In the genomic region with DNA sequence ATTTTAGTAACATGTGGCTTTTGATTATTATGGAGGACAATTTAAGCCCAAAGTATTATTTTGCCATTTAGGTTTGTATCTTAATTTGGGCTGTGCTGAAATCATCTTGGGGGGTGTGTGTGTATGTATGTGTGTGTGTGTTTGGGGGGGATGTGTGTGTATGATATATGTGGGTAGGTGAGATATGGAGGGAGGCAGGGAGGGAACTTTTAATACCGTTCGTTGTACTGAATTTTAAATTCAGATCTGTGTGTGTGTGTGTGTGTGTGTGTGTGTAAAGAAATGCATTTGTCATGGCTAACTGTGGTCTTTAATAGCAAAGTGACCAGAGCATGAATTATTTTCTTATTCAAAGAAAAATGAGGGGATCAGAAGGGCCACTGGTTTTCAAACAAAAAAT, we compare ENCODE assay signal across 1 cellular context.
TF ChIP-seq lines count a peak whose summit lies in the region.

No MANE protein-coding gene starts in this region.

TF ChIP-seq in K562, 482 proteins besides CTCF, POLR2A, EP300 and RAD21:
- TF ChIP-seq, protein P1, sequence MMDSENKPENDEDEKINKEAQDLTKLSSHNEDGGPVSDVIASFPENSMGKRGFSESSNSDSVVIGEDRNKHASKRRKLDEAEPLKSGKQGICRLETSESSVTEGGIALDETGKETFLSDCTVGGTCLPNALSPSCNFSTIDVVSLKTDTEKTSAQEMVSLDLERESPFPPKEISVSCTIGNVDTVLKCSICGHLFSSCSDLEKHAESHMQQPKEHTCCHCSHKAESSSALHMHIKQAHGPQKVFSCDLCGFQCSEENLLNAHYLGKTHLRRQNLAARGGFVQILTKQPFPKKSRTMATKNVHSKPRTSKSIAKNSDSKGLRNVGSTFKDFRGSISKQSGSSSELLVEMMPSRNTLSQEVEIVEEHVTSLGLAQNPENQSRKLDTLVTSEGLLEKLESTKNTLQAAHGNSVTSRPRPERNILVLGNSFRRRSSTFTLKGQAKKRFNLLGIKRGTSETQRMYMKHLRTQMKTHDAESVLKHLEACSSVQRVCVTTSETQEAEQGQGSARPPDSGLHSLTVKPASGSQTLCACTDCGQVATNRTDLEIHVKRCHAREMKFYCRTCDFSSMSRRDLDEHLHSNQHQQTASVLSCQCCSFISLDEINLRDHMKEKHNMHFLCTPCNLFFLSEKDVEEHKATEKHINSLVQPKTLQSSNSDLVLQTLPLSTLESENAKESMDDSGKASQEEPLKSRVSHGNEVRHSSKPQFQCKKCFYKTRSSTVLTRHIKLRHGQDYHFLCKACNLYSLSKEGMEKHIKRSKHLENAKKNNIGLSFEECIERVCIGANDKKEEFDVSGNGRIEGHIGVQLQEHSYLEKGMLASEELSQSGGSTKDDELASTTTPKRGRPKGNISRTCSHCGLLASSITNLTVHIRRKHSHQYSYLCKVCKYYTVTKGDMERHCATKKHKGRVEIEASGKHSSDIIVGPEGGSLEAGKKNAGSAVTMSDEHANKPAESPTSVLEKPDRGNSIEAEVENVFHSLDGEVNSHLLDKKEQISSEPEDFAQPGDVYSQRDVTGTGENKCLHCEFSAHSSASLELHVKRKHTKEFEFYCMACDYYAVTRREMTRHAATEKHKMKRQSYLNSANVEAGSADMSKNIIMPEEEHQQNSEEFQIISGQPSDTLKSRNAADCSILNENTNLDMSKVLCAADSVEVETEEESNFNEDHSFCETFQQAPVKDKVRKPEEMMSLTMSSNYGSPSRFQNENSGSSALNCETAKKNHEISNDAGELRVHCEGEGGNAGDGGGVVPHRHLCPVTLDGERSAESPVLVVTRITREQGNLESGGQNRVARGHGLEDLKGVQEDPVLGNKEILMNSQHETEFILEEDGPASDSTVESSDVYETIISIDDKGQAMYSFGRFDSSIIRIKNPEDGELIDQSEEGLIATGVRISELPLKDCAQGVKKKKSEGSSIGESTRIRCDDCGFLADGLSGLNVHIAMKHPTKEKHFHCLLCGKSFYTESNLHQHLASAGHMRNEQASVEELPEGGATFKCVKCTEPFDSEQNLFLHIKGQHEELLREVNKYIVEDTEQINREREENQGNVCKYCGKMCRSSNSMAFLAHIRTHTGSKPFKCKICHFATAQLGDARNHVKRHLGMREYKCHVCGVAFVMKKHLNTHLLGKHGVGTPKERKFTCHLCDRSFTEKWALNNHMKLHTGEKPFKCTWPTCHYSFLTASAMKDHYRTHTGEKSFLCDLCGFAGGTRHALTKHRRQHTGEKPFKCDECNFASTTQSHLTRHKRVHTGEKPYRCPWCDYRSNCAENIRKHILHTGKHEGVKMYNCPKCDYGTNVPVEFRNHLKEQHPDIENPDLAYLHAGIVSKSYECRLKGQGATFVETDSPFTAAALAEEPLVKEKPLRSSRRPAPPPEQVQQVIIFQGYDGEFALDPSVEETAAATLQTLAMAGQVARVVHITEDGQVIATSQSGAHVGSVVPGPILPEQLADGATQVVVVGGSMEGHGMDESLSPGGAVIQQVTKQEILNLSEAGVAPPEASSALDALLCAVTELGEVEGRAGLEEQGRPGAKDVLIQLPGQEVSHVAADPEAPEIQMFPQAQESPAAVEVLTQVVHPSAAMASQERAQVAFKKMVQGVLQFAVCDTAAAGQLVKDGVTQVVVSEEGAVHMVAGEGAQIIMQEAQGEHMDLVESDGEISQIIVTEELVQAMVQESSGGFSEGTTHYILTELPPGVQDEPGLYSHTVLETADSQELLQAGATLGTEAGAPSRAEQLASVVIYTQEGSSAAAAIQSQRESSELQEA (IDR thresholded peaks at IDR 0.05; ENCODE audit: low read depth), result no peak
- TF ChIP-seq OTX1 (CRISPR knock-in tag; IDR thresholded peaks at IDR 0.05), result 0 out of 2 replicates have a peak, but pooled peaks have one; percentile 52
- 0 out of 2 replicates have a peak, but pooled peaks have one; percentile 8 for TF ChIP-seq CBFA2T3 (IDR thresholded peaks at IDR 0.05)
- peak in 1 of 2 experiments; percentile 23; a peak in 1 of 4 replicates for TF ChIP-seq HDAC1 (IDR thresholded peaks at IDR 0.05)
- 0 out of 2 replicates have a peak, but pooled peaks have one; percentile 30 for TF ChIP-seq SMARCA5 (IDR thresholded peaks at IDR 0.05)
- no peak for TF ChIP-seq NRF1 (conservative IDR thresholded peaks at IDR 0.05 in 1 of 2, IDR thresholded peaks at IDR 0.05 in 1 of 2)
- peak; percentile 60; the same call in 1 of the 2 replicates for TF ChIP-seq ELF4 (CRISPR knock-in tag; IDR thresholded peaks at IDR 0.05)
- peak; percentile 40; the same call in 1 of the 2 replicates for TF ChIP-seq SMARCA4 (IDR thresholded peaks at IDR 0.05)
- TF ChIP-seq, protein P2, sequence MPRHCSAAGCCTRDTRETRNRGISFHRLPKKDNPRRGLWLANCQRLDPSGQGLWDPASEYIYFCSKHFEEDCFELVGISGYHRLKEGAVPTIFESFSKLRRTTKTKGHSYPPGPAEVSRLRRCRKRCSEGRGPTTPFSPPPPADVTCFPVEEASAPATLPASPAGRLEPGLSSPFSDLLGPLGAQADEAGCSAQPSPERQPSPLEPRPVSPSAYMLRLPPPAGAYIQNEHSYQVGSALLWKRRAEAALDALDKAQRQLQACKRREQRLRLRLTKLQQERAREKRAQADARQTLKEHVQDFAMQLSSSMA (CRISPR knock-in tag; IDR thresholded peaks at IDR 0.05), result no peak
- 0 out of 2 replicates have a peak, but pooled peaks have one; percentile 27 for TF ChIP-seq ARID1B (IDR thresholded peaks at IDR 0.05)
